In genomic region chr18:32091325-32091723, GRCh38 we compare ENCODE assay signal across 8 cellular contexts. TPM values are rescaled to one million over a fixed set of nuclear protein-coding genes. Genes with fewer than 3 reads are reported as not detected.
DNase-seq lines count a peak whose midpoint lies in the region; TF ChIP-seq lines count a peak whose summit lies in the region.

No MANE protein-coding gene starts in this region.

- H3K9ac ChIP-seq in SK-N-MC (ENCODE audit: insufficient read length), result peak overlapping the region; percentile 96

- CTCF ChIA-PET in GM10248 (lab: Yijun Ruan, JAX), result interaction anchor here (1.3 kb wide), 1 partner anchor 19 kb away, joined by 5 read pairs; no protein-coding TSS in a partner anchor

- peak overlapping the region; percentile 97; the same call in 1 of the 2 replicates for H3K27ac ChIP-seq in SK-N-MC

- DNase-seq in GM10248 (ENCODE audit: extremely low spot score) (peak; percentile 19), SK-N-MC (ENCODE audit: low read depth, low spot score) (no peak), fibroblast of mammary gland (ENCODE audit: low read depth) (no peak), renal cortical epithelial cell (ENCODE audit: low read depth) (peak; percentile 5), NCI-H345 (lab: John Stamatoyannopoulos, UW) (no peak), HuH-7 (ENCODE audit: low spot score) (no peak), SK-N-DZ (ENCODE audit: low spot score) (no peak), NCI-H82 (lab: John Stamatoyannopoulos, UW) (no peak)

- peak overlapping the region; percentile 84 for H3K4me3 ChIP-seq in SK-N-MC
- H3K4me3 ChIP-seq in fibroblast of mammary gland (ENCODE audit: control insufficient read depth, low read depth, low read length), result peak overlapping the region; percentile 59

- H3K9me3 ChIP-seq in SK-N-MC (ENCODE audit: low read depth, low read length), result no peaks in the 10 kb centered on the region

- POLR2A ChIA-PET in GM10248 (lab: Yijun Ruan, JAX), result interaction anchor here (1.5 kb wide), 1 partner anchor 148 kb away, joined by 6 read pairs; the partner anchor contains the start of gene TRAPPC8

- TF ChIP-seq CTCF in GM10248 (IDR thresholded peaks at IDR 0.05; ENCODE audit: control extremely low read depth, extremely low read depth, low read depth, missing control alignments) (no peak), fibroblast of mammary gland (conservative IDR thresholded peaks at IDR 0.05; ENCODE audit: control insufficient read depth, insufficient read depth, low read depth, low read length) (no peak)

- H3K36me3 ChIP-seq in SK-N-MC (ENCODE audit: insufficient read depth, low read length), result peaks cover 24% of the 10 kb centered on the region

RNA-seq across cellular contexts. Expression of gene RNF138, which starts 0.3 kb away (rescaled TPM):
- 15.3 and 18.3 TPM in 2 replicates for total RNA-seq in renal cortical epithelial cell
- 73.8 and 87.5 TPM in 2 replicates for polyA plus RNA-seq in SK-N-DZ (2014; cell fraction: cytosol; rRNA removed)
- 33.2 and 42.1 TPM in 2 replicates for polyA plus RNA-seq in SK-N-DZ (2014; cell fraction: nucleus; rRNA removed)

Comparison
In these comparisons a context has a peak if more than half of its experiments do, and no peak if none do; other contexts are left out.
1. DNase-seq: peak in GM10248 (single experiment) and renal cortical epithelial cell (single experiment); none in SK-N-MC (single experiment), fibroblast of mammary gland (single experiment), NCI-H345 (single experiment), HuH-7 (single experiment), SK-N-DZ (single experiment) and NCI-H82 (single experiment).